17 cellular contexts compared by ENCODE assay signal in genomic region chr1:175881571-175881970, GRCh38.
DNase-seq lines count a peak whose midpoint lies in the region; ATAC-seq and TF ChIP-seq lines count a peak whose summit lies in the region.
"Had no signal": no experiment of that assay in that cellular context is flagged by ENCODE, and none has a peak within 500 bp of the region (broad histone marks: within the 10 kb centered on the region; RNA-seq: fewer than 3 reads in every experiment).

No MANE protein-coding gene starts in this region.

- H4K20me1 ChIP-seq in BLaER1 treated with 17β-estradiol and CSF1 and Interleukin-3, amounts not matched to agents 10 nM and 100 nM: no peaks in the 10 kb centered on the region; a peak in 1 of 22 replicates
- no peaks in the 10 kb centered on the region for H4K20me1 ChIP-seq in Loucy (ENCODE audit: insufficient read depth, low read length, poor library complexity, severe bottlenecking)

- H3K27me3 Mint-ChIP-seq in brain (peaks cover 2% of the 10 kb centered on the region), mesothelial cell of epicardium (ENCODE audit: low read depth) (peaks cover 10% of the 10 kb centered on the region)
- H3K27me3 Mint-ChIP-seq in activated CD4-positive, alpha-beta T cell treated with anti-CD3 and anti-CD28 coated beads, Interleukin-2, amount 10 ng/mL, durations not matched to agents 7 days and 5 days: peaks cover 2% of the 10 kb centered on the region

- POLR2A ChIA-PET in activated CD4-positive, alpha-beta T cell treated with anti-CD3 and anti-CD28 coated beads, Interleukin-2, amount 10 ng/mL, durations not matched to agents 7 days and 5 days (lab: Charles Lee): no interaction called here

- CTCF ChIA-PET in activated CD4-positive, alpha-beta T cell treated with anti-CD3 and anti-CD28 coated beads, Interleukin-2, amount 10 ng/mL, durations not matched to agents 7 days and 5 days (lab: Charles Lee): no interaction called here

- ATAC-seq in Right ventricle myocardium superior (ENCODE audit: poor library complexity): no peak
- ATAC-seq: A549 had no signal

- H3K4me3 ChIP-seq in BLaER1 treated with 17β-estradiol and CSF1 and Interleukin-3, amounts not matched to agents 10 nM and 100 nM: no peak overlapping the region
- no peak overlapping the region for H3K4me3 ChIP-seq in Loucy (ENCODE audit: low read length, poor library complexity, severe bottlenecking)
- H3K4me3 ChIP-seq: A549, HAP-1 had no signal

- H3K36me3 ChIP-seq in BLaER1 treated with 17β-estradiol and CSF1 and Interleukin-3, amounts not matched to agents 10 nM and 100 nM: no peaks in the 10 kb centered on the region
- no peaks in the 10 kb centered on the region for H3K36me3 ChIP-seq in Loucy (ENCODE audit: insufficient read depth, low read length)
- H3K36me3 ChIP-seq: HAP-1 had no signal

- H3K79me2 ChIP-seq in Loucy (ENCODE audit: insufficient read depth, low read length): no peaks in the 10 kb centered on the region

- TF ChIP-seq CTCF in Loucy (conservative IDR thresholded peaks at IDR 0.05; ENCODE audit: low read length) (no peak), brain (conservative IDR thresholded peaks at IDR 0.05) (no peak), mesothelial cell of epicardium (IDR thresholded peaks at IDR 0.05; ENCODE audit: unreplicated experiment) (no peak)

- H3K4me1 ChIP-seq in BLaER1 treated with 17β-estradiol and CSF1 and Interleukin-3, amounts not matched to agents 10 nM and 100 nM: peaks cover 0 to 12% (median 10%) of the 10 kb centered on the region in 10 experiments; a peak in 11 of 20 replicates
- H3K4me1 ChIP-seq in Loucy (ENCODE audit: insufficient read depth, low read length, poor library complexity, severe bottlenecking): peaks cover 6% of the 10 kb centered on the region
- H3K4me1 ChIP-seq: A549, HAP-1 had no signal

- H3K36me3 Mint-ChIP-seq in brain (no peaks in the 10 kb centered on the region), mesothelial cell of epicardium (no peaks in the 10 kb centered on the region)
- no peaks in the 10 kb centered on the region for H3K36me3 Mint-ChIP-seq in activated CD4-positive, alpha-beta T cell treated with anti-CD3 and anti-CD28 coated beads, Interleukin-2, amount 10 ng/mL, durations not matched to agents 7 days and 5 days (ENCODE audit: low read depth)
- H3K36me3 Mint-ChIP-seq: CD8-positive, alpha-beta memory T cell had no signal

- H3K9me2 ChIP-seq in Loucy (replicated peaks; ENCODE audit: low read depth, low read length): no peaks in the 10 kb centered on the region

- no peak overlapping the region for H3K27ac ChIP-seq in BLaER1 treated with 17β-estradiol and CSF1 and Interleukin-3, amounts not matched to agents 10 nM and 100 nM
- H3K27ac ChIP-seq: A549 had no signal

- no peak overlapping the region for H3K9ac ChIP-seq in BLaER1 treated with 17β-estradiol and CSF1 and Interleukin-3, amounts not matched to agents 10 nM and 100 nM
- no peak overlapping the region for H3K9ac ChIP-seq in Loucy (ENCODE audit: low read depth, low read length, poor library complexity, severe bottlenecking)

- H3K27ac Mint-ChIP-seq in brain: peak overlapping the region; percentile 16 to 90 (median 70)
- peak overlapping the region; percentile 7 for H3K27ac Mint-ChIP-seq in mesothelial cell of epicardium
- no peak overlapping the region for H3K27ac Mint-ChIP-seq in activated CD4-positive, alpha-beta T cell treated with anti-CD3 and anti-CD28 coated beads, Interleukin-2, amount 10 ng/mL, durations not matched to agents 7 days and 5 days
- H3K27ac Mint-ChIP-seq: CD8-positive, alpha-beta memory T cell had no signal

- no peaks in the 10 kb centered on the region for H3F3A ChIP-seq in Loucy (ENCODE audit: low read depth)

- intact Hi-C loops in Right ventricle myocardium superior (cut with DNase I): loop anchor here (10.0 kb wide), 1 partner anchor 397 kb away; no protein-coding TSS in a partner anchor

- H3K4me3 Mint-ChIP-seq in brain (no peak overlapping the region), mesothelial cell of epicardium (no peak overlapping the region)
- no peak overlapping the region for H3K4me3 Mint-ChIP-seq in activated CD4-positive, alpha-beta T cell treated with anti-CD3 and anti-CD28 coated beads, Interleukin-2, amount 10 ng/mL, durations not matched to agents 7 days and 5 days
- H3K4me3 Mint-ChIP-seq: CD8-positive, alpha-beta memory T cell had no signal

- H3K9me3 Mint-ChIP-seq in brain: peaks cover 0 to 2% (median 0%) of the 10 kb centered on the region in 5 experiments
- H3K9me3 Mint-ChIP-seq in mesothelial cell of epicardium: no peaks in the 10 kb centered on the region
- no peaks in the 10 kb centered on the region for H3K9me3 Mint-ChIP-seq in activated CD4-positive, alpha-beta T cell treated with anti-CD3 and anti-CD28 coated beads, Interleukin-2, amount 10 ng/mL, durations not matched to agents 7 days and 5 days
- H3K9me3 Mint-ChIP-seq: CD8-positive, alpha-beta memory T cell had no signal

- no peak for DNase-seq in mesothelial cell of epicardium (ENCODE audit: low spot score in 2 of 2, unreplicated experiment in 2 of 2)
- DNase-seq in activated CD4-positive, alpha-beta T cell treated with anti-CD3 and anti-CD28 coated beads, Interleukin-2, amount 10 ng/mL, durations not matched to agents 7 days and 5 days: no peak
- DNase-seq in NCI-H774 (lab: John Stamatoyannopoulos, UW): no peak
- no peak for DNase-seq in Right ventricle myocardium superior
- DNase-seq in NCI-H2227 treated with DMSO at 0.1 percent for 48 hours (lab: John Stamatoyannopoulos, UW): no peak
- DNase-seq: CD8-positive, alpha-beta memory T cell; DMS79 treated with DMSO at 0.1 percent for 48 hours; KBM-7; NCI-H446 treated with DMSO at 0.1 percent for 48 hours; NCI-H748 treated with DMSO at 0.1 percent for 48 hours; SHP77; T-helper 1 cell had no signal

- H3K27me3 ChIP-seq in BLaER1 treated with 17β-estradiol and CSF1 and Interleukin-3, amounts not matched to agents 10 nM and 100 nM: no peaks in the 10 kb centered on the region
- H3K27me3 ChIP-seq in Loucy (ENCODE audit: insufficient read depth, low read length, poor library complexity, severe bottlenecking): no peaks in the 10 kb centered on the region

- H3K9me3 ChIP-seq in BLaER1 treated with 17β-estradiol and CSF1 and Interleukin-3, amounts not matched to agents 10 nM and 100 nM (replicated peaks in 1 of 11): no peaks in the 10 kb centered on the region
- H3K9me3 ChIP-seq in Loucy (ENCODE audit: insufficient read depth, low read depth, low read length): no peaks in the 10 kb centered on the region
- H3K9me3 ChIP-seq: A549, HAP-1 had no signal

- peak overlapping the region; percentile 25; the same call in 1 of the 2 replicates for H2AFZ ChIP-seq in Loucy (ENCODE audit: low read length)

- peaks cover 69% of the 10 kb centered on the region for H3K4me1 Mint-ChIP-seq in brain
- peaks cover 17% of the 10 kb centered on the region for H3K4me1 Mint-ChIP-seq in mesothelial cell of epicardium
- no peaks in the 10 kb centered on the region for H3K4me1 Mint-ChIP-seq in activated CD4-positive, alpha-beta T cell treated with anti-CD3 and anti-CD28 coated beads, Interleukin-2, amount 10 ng/mL, durations not matched to agents 7 days and 5 days
- H3K4me1 Mint-ChIP-seq: CD8-positive, alpha-beta memory T cell had no signal

- peak overlapping the region in 8 of 11 experiments; percentile 5 to 62 (median 31); a peak in 11 of 22 replicates for H3K4me2 ChIP-seq in BLaER1 treated with 17β-estradiol and CSF1 and Interleukin-3, amounts not matched to agents 10 nM and 100 nM
- H3K4me2 ChIP-seq in Loucy (ENCODE audit: low read depth, low read length, poor library complexity, severe bottlenecking): peak overlapping the region; percentile 28
- H3K4me2 ChIP-seq: A549 had no signal
